Comparison of ENCODE assay signal across 2 cellular contexts in genomic region chr4:98754736-98755135, GRCh38.
TF ChIP-seq lines count a peak whose summit lies in the region.

No MANE protein-coding gene starts in this region.

TF ChIP-seq in SK-N-SH, 30 proteins besides CTCF, POLR2A, EP300 and RAD21 (continued from another document):
- no peak for TF ChIP-seq MEF2A (IDR thresholded peaks at IDR 0.05; ENCODE audit: borderline replicate concordance, low read depth)
- no peak for TF ChIP-seq GABPA (IDR thresholded peaks at IDR 0.05; ENCODE audit: low read depth)
- no peak for TF ChIP-seq EZH2phosphoT487 (IDR thresholded peaks at IDR 0.05; ENCODE audit: borderline replicate concordance, low read depth)
- no peak for TF ChIP-seq TCF12 (IDR thresholded peaks at IDR 0.05)
- TF ChIP-seq NRF1 (IDR thresholded peaks at IDR 0.05; ENCODE audit: low read depth, low read length), result no peak
- no peak for TF ChIP-seq IRF3 (IDR thresholded peaks at IDR 0.05; ENCODE audit: low read depth, low read length)
- no peak for TF ChIP-seq RCOR1 (IDR thresholded peaks at IDR 0.05; ENCODE audit: low read length)
- no peak for TF ChIP-seq USF1 (IDR thresholded peaks at IDR 0.05; ENCODE audit: borderline replicate concordance, low read depth)
- no peak for TF ChIP-seq GATA2 (CRISPR knock-in tag; IDR thresholded peaks at IDR 0.05)
- TF ChIP-seq RXRA (IDR thresholded peaks at IDR 0.05; ENCODE audit: borderline replicate concordance, low read depth), result no peak
- TF ChIP-seq POLR2AphosphoS5 (IDR thresholded peaks at IDR 0.05; ENCODE audit: low read depth, low read length), result no peak
- no peak for TF ChIP-seq YY1 (IDR thresholded peaks at IDR 0.05; ENCODE audit: low read depth)
- TF ChIP-seq SIN3A (IDR thresholded peaks at IDR 0.05; ENCODE audit: borderline replicate concordance, low read depth, low read length), result no peak

TF ChIP-seq in SK-N-SH treated with all-trans-retinoic acid at 6 μM for 48 hours, 23 proteins besides CTCF, POLR2A, EP300 and RAD21 (continued from another document):
- no peak for TF ChIP-seq TSHZ2 (CRISPR knock-in tag; IDR thresholded peaks at IDR 0.05)
